ENCODE assay signal across 22 cellular contexts in the genomic region with DNA sequence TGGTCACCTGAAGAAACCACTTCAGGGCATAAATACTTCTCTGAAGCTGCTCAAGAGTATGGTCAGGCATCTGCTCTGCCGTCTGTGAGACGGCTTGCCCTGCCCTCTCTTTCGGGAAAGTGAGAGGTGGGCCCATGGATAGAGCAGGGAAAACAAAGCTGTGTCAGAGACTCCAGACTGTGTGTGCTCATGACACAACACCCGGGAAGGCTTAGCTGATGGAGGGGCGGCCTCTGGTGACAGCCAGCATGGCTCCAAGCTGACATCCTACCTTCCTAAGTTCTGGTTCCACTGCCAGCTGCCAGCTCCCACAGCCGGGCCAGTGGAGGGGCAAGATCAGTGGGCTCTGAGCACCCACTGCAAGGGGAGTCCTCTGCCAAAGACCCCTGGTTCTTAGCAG.
"Had no signal": no experiment of that assay in that cellular context is flagged by ENCODE, and none has a peak within 500 bp of the region (broad histone marks: within the 10 kb centered on the region; RNA-seq: fewer than 3 reads in every experiment).

No MANE protein-coding gene starts in this region.

- H3K9me3 ChIP-seq: gastrocnemius medialis, lower lobe of right lung, thoracic aorta, tibial nerve, upper lobe of right lung, vagina had no signal

- H3K36me3 ChIP-seq: gastrocnemius medialis, lower lobe of right lung, neural progenitor cell, sigmoid colon, thoracic aorta, tibial nerve, upper lobe of right lung, vagina had no signal

- DNase-seq: dorsolateral prefrontal cortex; effector CD4-positive, alpha-beta T cell; foreskin fibroblast; gastrocnemius medialis; kidney; left cardiac atrium; left ventricle myocardium superior; lower lobe of right lung; naive B cell; sigmoid colon; stimulated activated CD4-positive, alpha-beta T cell treated with anti-CD3 and anti-CD28 coated beads, Interleukin-2, amount 100 ng/mL, for 24 hours; stimulated activated CD4-positive, alpha-beta T cell treated with anti-CD3 and anti-CD28 coated beads, Interleukin-4, amount 100 ng/mL, for 24 hours; stimulated activated naive CD4-positive, alpha-beta T cell treated with Interleukin-2 at 50 U/mL for 16 hours; upper lobe of right lung had no signal

- H2AFZ ChIP-seq: hepatocyte, neural progenitor cell, parathyroid adenoma had no signal

- FAIRE-seq: colon, kidney had no signal

- H3K27me3 ChIP-seq: gastrocnemius medialis, hepatocyte, neural progenitor cell, sigmoid colon, tibial nerve, upper lobe of right lung, vagina had no signal

- H3K9ac ChIP-seq: neural progenitor cell, parathyroid adenoma had no signal

- H3K4me2 ChIP-seq: hepatocyte, neural progenitor cell had no signal

- ATAC-seq: gastrocnemius medialis; left cardiac atrium; left ventricle myocardium superior; lower lobe of right lung; stimulated activated effector memory CD8-positive, alpha-beta T cell treated with anti-CD3 and anti-CD28 coated beads, Interleukin-12 subunit alpha, Interleukin-12 subunit beta, amount 100 ng/mL, for 72 hours; upper lobe of right lung had no signal

- H3K79me2 ChIP-seq: hepatocyte, parathyroid adenoma had no signal

- H3K4me1 ChIP-seq: gastrocnemius medialis, lower lobe of right lung, neural progenitor cell, parathyroid adenoma, sigmoid colon, tibial nerve, upper lobe of right lung, vagina had no signal

- H3K27ac ChIP-seq: dorsolateral prefrontal cortex, gastrocnemius medialis, hepatocyte, lower lobe of right lung, neural progenitor cell, parathyroid adenoma, sigmoid colon, thoracic aorta, tibial nerve, upper lobe of right lung, vagina had no signal

- H3K4me3 ChIP-seq: dorsolateral prefrontal cortex, gastrocnemius medialis, hepatocyte, lower lobe of right lung, neural progenitor cell, sigmoid colon, thoracic aorta, tibial nerve, upper lobe of right lung, vagina had no signal
